ENCODE assay signal across 8 cellular contexts in genomic region chr9:88173378-88173999, GRCh38. TPM values are rescaled to one million over a fixed set of nuclear protein-coding genes. Genes with fewer than 3 reads are reported as not detected.
DNase-seq lines count a peak whose midpoint lies in the region; ATAC-seq lines count a peak whose summit lies in the region.

No MANE protein-coding gene starts in this region.

- H3K4me1 Mint-ChIP-seq in activated naive CD8-positive, alpha-beta T cell treated with anti-CD3 and anti-CD28 coated beads, Interleukin-2, amount 50 U/mL, for 24 hours: peaks cover 7% of the 10 kb centered on the region

- no peaks in the 10 kb centered on the region for H3K9me3 Mint-ChIP-seq in activated naive CD8-positive, alpha-beta T cell treated with anti-CD3 and anti-CD28 coated beads, Interleukin-2, amount 50 U/mL, for 24 hours

- H3K27ac Mint-ChIP-seq in activated naive CD8-positive, alpha-beta T cell treated with anti-CD3 and anti-CD28 coated beads, Interleukin-2, amount 50 U/mL, for 24 hours: no peak overlapping the region

- peaks cover 10% of the 10 kb centered on the region for H3K27me3 Mint-ChIP-seq in activated naive CD8-positive, alpha-beta T cell treated with anti-CD3 and anti-CD28 coated beads, Interleukin-2, amount 50 U/mL, for 24 hours

- no peak overlapping the region for H3K4me3 Mint-ChIP-seq in activated naive CD8-positive, alpha-beta T cell treated with anti-CD3 and anti-CD28 coated beads, Interleukin-2, amount 50 U/mL, for 24 hours

- no peaks in the 10 kb centered on the region for H3K36me3 Mint-ChIP-seq in activated naive CD8-positive, alpha-beta T cell treated with anti-CD3 and anti-CD28 coated beads, Interleukin-2, amount 50 U/mL, for 24 hours (ENCODE audit: low read depth)

- peak; percentile 52 for ATAC-seq in activated naive CD8-positive, alpha-beta T cell treated with anti-CD3 and anti-CD28 coated beads, Interleukin-2, amount 50 U/mL, for 24 hours
- ATAC-seq in GM18517 (IDR thresholded peaks at IDR 0.05; ENCODE audit: unreplicated experiment): no peak

- DNase-seq in COR-L47 (lab: John Stamatoyannopoulos, UW): peak; percentile 59
- DNase-seq in HUDEP-2 (lab: John Stamatoyannopoulos, UW; ENCODE audit: unreplicated experiment in 76 of 76): peak in 61 of 76 experiments; percentile 2 to 75 (median 39)
- peak; percentile 7 for DNase-seq in SK-N-DZ (ENCODE audit: low spot score)
- DNase-seq in activated naive CD8-positive, alpha-beta T cell treated with anti-CD3 and anti-CD28 coated beads, Interleukin-2, amount 50 U/mL, for 24 hours: peak; percentile 59
- peak; percentile 66 for DNase-seq in iPS-NIHi11 (ENCODE audit: low spot score)
- peak; percentile 27 for DNase-seq in stimulated activated CD8-positive, alpha-beta memory T cell treated with anti-CD3 and anti-CD28 coated beads, Interleukin-15, amount 100 ng/mL, for 1 hour (ENCODE audit: low read depth)
- no peak for DNase-seq in NCI-H128 (lab: John Stamatoyannopoulos, UW; ENCODE audit: unreplicated experiment)

RNA-seq across cellular contexts. Expression of gene SPATA31C2, which starts 35.2 kb away (rescaled TPM):
- not detected in 2 replicates for polyA plus RNA-seq in SK-N-DZ (2014; cell fraction: cytosol; rRNA removed)
- polyA plus RNA-seq in SK-N-DZ (2014; cell fraction: nucleus; rRNA removed): not detected in 2 replicates
